Comparison of ENCODE assay signal across 23 cellular contexts in genomic region chr2:71727562-71727961, GRCh38.
"Had no signal": no experiment of that assay in that cellular context is flagged by ENCODE, and none has a peak within 500 bp of the region (broad histone marks: within the 10 kb centered on the region; RNA-seq: fewer than 3 reads in every experiment).

No MANE protein-coding gene starts in this region.

- H3K27ac Mint-ChIP-seq: activated naive CD8-positive, alpha-beta T cell treated with anti-CD3 and anti-CD28 coated beads for 36 hours; memory B cell; nephron; stimulated activated effector memory CD8-positive, alpha-beta T cell treated with anti-CD3 and anti-CD28 coated beads, Interleukin-12 subunit alpha, Interleukin-12 subunit beta, amount 100 ng/mL, for 72 hours; stimulated activated naive CD8-positive, alpha-beta T cell treated with anti-CD3 and anti-CD28 coated beads, Interleukin-15, amount 100 ng/mL, for 72 hours; T-helper 17 cell had no signal

- H2AFZ ChIP-seq: hepatocyte had no signal

- H3K4me2 ChIP-seq: hepatocyte had no signal

- H3K36me3 ChIP-seq: colonic mucosa, neutrophil, pancreas, transverse colon, vagina had no signal

- H3K4me1 Mint-ChIP-seq: activated naive CD8-positive, alpha-beta T cell treated with anti-CD3 and anti-CD28 coated beads for 36 hours; memory B cell; nephron; stimulated activated effector memory CD8-positive, alpha-beta T cell treated with anti-CD3 and anti-CD28 coated beads, Interleukin-12 subunit alpha, Interleukin-12 subunit beta, amount 100 ng/mL, for 72 hours; stimulated activated naive CD8-positive, alpha-beta T cell treated with anti-CD3 and anti-CD28 coated beads, Interleukin-15, amount 100 ng/mL, for 72 hours; T-helper 17 cell had no signal

- DNase-seq: activated CD4-positive, alpha-beta T cell treated with anti-CD3 and anti-CD28 coated beads for 4 hours; activated CD4-positive, alpha-beta T cell treated with anti-CD3 and anti-CD28 coated beads, Interleukin-2, amount 50 U/mL, for 48 hours; activated CD4-positive, CD25-positive, alpha-beta regulatory T cell; activated CD8-positive, alpha-beta memory T cell treated with anti-CD3 and anti-CD28 coated beads, Interleukin-2, amount 50 U/mL, for 48 hours; activated naive CD4-positive, alpha-beta T cell treated with Interleukin-2 at 50 U/mL for 16 hours; activated naive CD8-positive, alpha-beta T cell treated with anti-CD3 and anti-CD28 coated beads for 36 hours; activated T-cell treated with anti-CD3 and anti-CD28 coated beads, Interleukin-2, amount 50 U/mL, for 4 hours; colonic mucosa; glutamatergic neuron; left ventricle myocardium superior; pancreas; right cardiac atrium; stimulated activated CD4-positive, alpha-beta T cell treated with anti-CD3 and anti-CD28 coated beads, Interleukin-2, amount 100 ng/mL, for 24 hours; stimulated activated naive CD8-positive, alpha-beta T cell treated with anti-CD3 and anti-CD28 coated beads, Interleukin-15, amount 100 ng/mL, for 72 hours; T-helper 17 cell; transverse colon had no signal

- H3K27me3 Mint-ChIP-seq: activated naive CD8-positive, alpha-beta T cell treated with anti-CD3 and anti-CD28 coated beads for 36 hours; T-helper 17 cell had no signal

- H3K4me3 Mint-ChIP-seq: activated naive CD8-positive, alpha-beta T cell treated with anti-CD3 and anti-CD28 coated beads for 36 hours; activated T-cell treated with anti-CD3 and anti-CD28 coated beads, Interleukin-2, amount 50 U/mL, for 4 hours; memory B cell; nephron; stimulated activated effector memory CD8-positive, alpha-beta T cell treated with anti-CD3 and anti-CD28 coated beads, Interleukin-12 subunit alpha, Interleukin-12 subunit beta, amount 100 ng/mL, for 72 hours; stimulated activated naive CD8-positive, alpha-beta T cell treated with anti-CD3 and anti-CD28 coated beads, Interleukin-15, amount 100 ng/mL, for 72 hours; T-helper 17 cell had no signal

- H3K9me3 ChIP-seq: colonic mucosa, neutrophil, pancreas, vagina had no signal

- H3K9me3 Mint-ChIP-seq: stimulated activated effector memory CD8-positive, alpha-beta T cell treated with anti-CD3 and anti-CD28 coated beads, Interleukin-12 subunit alpha, Interleukin-12 subunit beta, amount 100 ng/mL, for 72 hours had no signal

- H3K27ac ChIP-seq: colonic mucosa, hepatocyte, neutrophil, pancreas, transverse colon, vagina had no signal

- H3K4me1 ChIP-seq: colonic mucosa, pancreas, transverse colon, vagina had no signal

- ATAC-seq: activated T-cell treated with anti-CD3 and anti-CD28 coated beads, Interleukin-2, amount 50 U/mL, for 4 hours; left ventricle myocardium superior; pancreas; right cardiac atrium; stimulated activated effector memory CD8-positive, alpha-beta T cell treated with anti-CD3 and anti-CD28 coated beads, Interleukin-12 subunit alpha, Interleukin-12 subunit beta, amount 100 ng/mL, for 72 hours; stimulated activated naive CD8-positive, alpha-beta T cell treated with anti-CD3 and anti-CD28 coated beads, Interleukin-15, amount 100 ng/mL, for 72 hours; T-helper 17 cell had no signal

- H3K36me3 Mint-ChIP-seq: activated naive CD8-positive, alpha-beta T cell treated with anti-CD3 and anti-CD28 coated beads for 36 hours; memory B cell; stimulated activated effector memory CD8-positive, alpha-beta T cell treated with anti-CD3 and anti-CD28 coated beads, Interleukin-12 subunit alpha, Interleukin-12 subunit beta, amount 100 ng/mL, for 72 hours had no signal

- H3K79me2 ChIP-seq: hepatocyte had no signal

- H3K27me3 ChIP-seq: colonic mucosa, hepatocyte, pancreas, transverse colon, vagina had no signal

- H3K4me3 ChIP-seq: colonic mucosa, hepatocyte, pancreas, skin epidermis, transverse colon, vagina had no signal
